In genomic region chr19:51128227-51128626, GRCh38 we compare ENCODE assay signal across 16 cellular contexts. TPM values are rescaled to one million over a fixed set of nuclear protein-coding genes. Genes with fewer than 3 reads are reported as not detected.
A peak's percentile ranks its signal among the peaks of the same experiment; 100 is the strongest.
DNase-seq lines count a peak whose midpoint lies in the region; ATAC-seq and TF ChIP-seq lines count a peak whose summit lies in the region.
"Had no signal": no experiment of that assay in that cellular context is flagged by ENCODE, and none has a peak within 500 bp of the region (broad histone marks: within the 10 kb centered on the region; RNA-seq: fewer than 3 reads in every experiment).

No MANE protein-coding gene starts in this region.

- H2BK15ac ChIP-seq in mesenchymal stem cell (ENCODE audit: low read depth, poor library complexity, severe bottlenecking) (no peak overlapping the region), H9 (ENCODE audit: low read depth, low read length) (no peak overlapping the region)

- CTCF ChIA-PET in T-cell (lab: Charles Lee) = no interaction called here
- CTCF ChIA-PET in activated CD8-positive, alpha-beta memory T cell treated with anti-CD3 and anti-CD28 coated beads, Interleukin-2, amount 10 ng/mL, durations not matched to agents 7 days and 5 days (lab: Charles Lee) = no interaction called here

- H3K4me2 ChIP-seq in mesenchymal stem cell (ENCODE audit: low read length, poor library complexity, severe bottlenecking) = no peak overlapping the region
- H3K4me2 ChIP-seq in H9 (ENCODE audit: insufficient read depth, insufficient read length, low read length) = no peak overlapping the region

- H3K9me3 ChIP-seq in mesenchymal stem cell (ENCODE audit: control insufficient read depth, low read length) (no peaks in the 10 kb centered on the region), suprapubic skin (no peaks in the 10 kb centered on the region), H9 (ENCODE audit: control insufficient read depth, low read depth, low read length) (no peaks in the 10 kb centered on the region)

- peak overlapping the region in 1 of 2 experiments; percentile 68 for H2BK12ac ChIP-seq in mesenchymal stem cell (ENCODE audit: low read length in 2 of 2)
- no peak overlapping the region for H2BK12ac ChIP-seq in H9 (ENCODE audit: insufficient read length, low read depth, low read length)

- no peak overlapping the region for H4K5ac ChIP-seq in H9 (ENCODE audit: insufficient read length, low read depth, low read length)

- no peak overlapping the region for H3K14ac ChIP-seq in mesenchymal stem cell (ENCODE audit: low read length in 2 of 2)
- H3K14ac ChIP-seq in H9 (ENCODE audit: insufficient read depth, low read length) = no peak overlapping the region

- no peak overlapping the region for H3T11ph ChIP-seq in H9 (ENCODE audit: low read length)

- no peaks in the 10 kb centered on the region for H3K27me3 Mint-ChIP-seq in activated naive CD4-positive, alpha-beta T cell treated with anti-CD3 and anti-CD28 coated beads, Interleukin-2, amount 50 U/mL, for 24 hours
- H3K27me3 Mint-ChIP-seq in T-cell (peaks cover 0 to 1% of the 10 kb centered on the region in 2 donors), H9 (ENCODE audit: low read depth) (peaks cover 36% of the 10 kb centered on the region)
- peaks cover 37% of the 10 kb centered on the region for H3K27me3 Mint-ChIP-seq in activated CD8-positive, alpha-beta memory T cell treated with anti-CD3 and anti-CD28 coated beads, Interleukin-2, amount 10 ng/mL, durations not matched to agents 7 days and 5 days

- WGBS in mesenchymal stem cell = 85% methylated on average over 7 of the region's 7 CpGs
- 91% methylated on average over 7 of the region's 7 CpGs for WGBS in suprapubic skin
- no CpG with 5 or more reads among the region's 7 CpGs for WGBS in H9 (ENCODE audit: extremely low coverage, insufficient read length, low lambda C conversion rate)

- TF ChIP-seq CTCF in suprapubic skin (IDR thresholded peaks at IDR 0.05) (no peak), H9 (conservative IDR thresholded peaks at IDR 0.05) (no peak)

- H2BK120ac ChIP-seq in mesenchymal stem cell (ENCODE audit: low read depth, low read length) (no peak overlapping the region), H9 (ENCODE audit: low read depth, low read length, poor library complexity, severe bottlenecking) (no peak overlapping the region)

- H4K8ac ChIP-seq in mesenchymal stem cell (ENCODE audit: low read length) (no peak overlapping the region), H9 (replicated peaks; ENCODE audit: insufficient read length, low read depth, low read length) (no peak overlapping the region)

- POLR2A ChIA-PET in T-cell (lab: Charles Lee) = no interaction called here

- H3K4me3 ChIP-seq in mesenchymal stem cell (ENCODE audit: insufficient read depth in 1 of 2, low read depth in 1 of 2, low read length in 2 of 2) = no peak overlapping the region
- no peak overlapping the region for H3K4me3 ChIP-seq in suprapubic skin

- ATAC-seq in T-cell (replicated peaks in 1 of 4) (no peak), HG02852 (IDR thresholded peaks at IDR 0.05; ENCODE audit: unreplicated experiment) (no peak)
- ATAC-seq in activated CD8-positive, alpha-beta memory T cell treated with anti-CD3 and anti-CD28 coated beads, Interleukin-2, amount 10 ng/mL, durations not matched to agents 7 days and 5 days = no peak
- ATAC-seq: WTC11 had no signal

- H3K36me3 ChIP-seq in mesenchymal stem cell (ENCODE audit: control insufficient read depth in 1 of 2, insufficient read depth in 2 of 2, low read depth in 1 of 2, low read length in 2 of 2) (no peaks in the 10 kb centered on the region), suprapubic skin (no peaks in the 10 kb centered on the region)

- H3K9ac ChIP-seq in mesenchymal stem cell (ENCODE audit: low read length) (no peak overlapping the region), H9 (ENCODE audit: extremely low read depth, insufficient read length, low read length) (no peak overlapping the region)

- no peak overlapping the region for H3K27ac Mint-ChIP-seq in activated naive CD4-positive, alpha-beta T cell treated with anti-CD3 and anti-CD28 coated beads, Interleukin-2, amount 50 U/mL, for 24 hours
- H3K27ac Mint-ChIP-seq in T-cell (peak overlapping the region; percentile 92 to 97), H9 (no peak overlapping the region)
- no peak overlapping the region for H3K27ac Mint-ChIP-seq in activated CD8-positive, alpha-beta memory T cell treated with anti-CD3 and anti-CD28 coated beads, Interleukin-2, amount 10 ng/mL, durations not matched to agents 7 days and 5 days
- H3K27ac Mint-ChIP-seq: stimulated activated naive B cell treated with anti-CD40 and anti-IgM and Interleukin-4, amounts not matched to agents 10 μg/mL and 1 μg/mL and 100 μg/mL, for 72 hours; WTC11 had no signal

- TF ChIP-seq POLR2A in suprapubic skin (IDR thresholded peaks at IDR 0.05) = no peak

- H3K56ac ChIP-seq in H9 (ENCODE audit: insufficient read length, low read depth, low read length) = no peak overlapping the region

- H3K79me1 ChIP-seq in mesenchymal stem cell (replicated peaks; ENCODE audit: low read length, poor library complexity, severe bottlenecking) (no peaks in the 10 kb centered on the region), H9 (ENCODE audit: insufficient read depth, low read depth, low read length, poor library complexity, severe bottlenecking) (no peaks in the 10 kb centered on the region)

- peak overlapping the region; percentile 59 for H4K91ac ChIP-seq in mesenchymal stem cell (ENCODE audit: low read length)
- H4K91ac ChIP-seq in H9 (ENCODE audit: insufficient read length, low read depth, low read length) = no peak overlapping the region

- no peaks in the 10 kb centered on the region for H3K79me2 ChIP-seq in H9 (ENCODE audit: insufficient read depth, low read length)

- H3K23ac ChIP-seq in mesenchymal stem cell (ENCODE audit: low read length in 2 of 2) (no peak overlapping the region), H9 (ENCODE audit: insufficient read length, low read depth, low read length) (no peak overlapping the region)

- DNase-seq in activated naive CD4-positive, alpha-beta T cell treated with anti-CD3 and anti-CD28 coated beads, Interleukin-2, amount 50 U/mL, for 16 hours = no peak
- DNase-seq in T-cell = no peak
- DNase-seq in mesenchymal stem cell = no peak
- DNase-seq in suprapubic skin (ENCODE audit: low spot score in 2 of 2) = peak; percentile 41 to 58
- DNase-seq in activated CD8-positive, alpha-beta memory T cell treated with anti-CD3 and anti-CD28 coated beads, Interleukin-2, amount 10 ng/mL, durations not matched to agents 7 days and 5 days = no peak
- DNase-seq in H9 = no peak
- DNase-seq: mesendoderm; NCI-H2081; NCI-H526 treated with DMSO at 0.1 percent for 48 hours; small intestine; stimulated activated naive B cell treated with anti-CD40 and anti-IgM and Interleukin-4, amounts not matched to agents 10 μg/mL and 1 μg/mL and 100 μg/mL, for 72 hours had no signal

- H2BK20ac ChIP-seq in H9 (ENCODE audit: low read depth, low read length, poor library complexity, severe bottlenecking) = no peak overlapping the region

- no peaks in the 10 kb centered on the region for H3K9me3 Mint-ChIP-seq in activated naive CD4-positive, alpha-beta T cell treated with anti-CD3 and anti-CD28 coated beads, Interleukin-2, amount 50 U/mL, for 24 hours
- H3K9me3 Mint-ChIP-seq in T-cell (no peaks in the 10 kb centered on the region), H9 (no peaks in the 10 kb centered on the region)
- no peaks in the 10 kb centered on the region for H3K9me3 Mint-ChIP-seq in activated CD8-positive, alpha-beta memory T cell treated with anti-CD3 and anti-CD28 coated beads, Interleukin-2, amount 10 ng/mL, durations not matched to agents 7 days and 5 days (ENCODE audit: low read depth)
- H3K9me3 Mint-ChIP-seq: WTC11 had no signal

- no peaks in the 10 kb centered on the region for H4K20me1 ChIP-seq in H9 (ENCODE audit: control insufficient read depth, insufficient read depth, insufficient read length)

- peak overlapping the region in 1 of 2 experiments; percentile 26 for H3K18ac ChIP-seq in mesenchymal stem cell (ENCODE audit: low read depth in 1 of 2, low read length in 2 of 2)
- no peak overlapping the region for H3K18ac ChIP-seq in H9 (ENCODE audit: insufficient read length, low read depth, low read length)

- H2BK5ac ChIP-seq in mesenchymal stem cell (ENCODE audit: low read depth, low read length, poor library complexity, severe bottlenecking) (no peak overlapping the region), H9 (ENCODE audit: insufficient read length, low read length) (no peak overlapping the region)

- H3K27ac ChIP-seq in mesenchymal stem cell (ENCODE audit: low read length, poor library complexity, severe bottlenecking) (no peak overlapping the region), suprapubic skin (no peak overlapping the region), H9 (ENCODE audit: insufficient read length, low read depth, low read length) (no peak overlapping the region)

- H3K36me3 Mint-ChIP-seq in activated naive CD4-positive, alpha-beta T cell treated with anti-CD3 and anti-CD28 coated beads, Interleukin-2, amount 50 U/mL, for 24 hours = no peaks in the 10 kb centered on the region
- H3K36me3 Mint-ChIP-seq in T-cell (no peaks in the 10 kb centered on the region), H9 (ENCODE audit: insufficient read depth in 1 of 3, low read depth in 3 of 3) (no peaks in the 10 kb centered on the region)
- no peaks in the 10 kb centered on the region for H3K36me3 Mint-ChIP-seq in activated CD8-positive, alpha-beta memory T cell treated with anti-CD3 and anti-CD28 coated beads, Interleukin-2, amount 10 ng/mL, durations not matched to agents 7 days and 5 days
- H3K36me3 Mint-ChIP-seq: WTC11 had no signal

- peak overlapping the region; percentile 10 to 19 for H3K4ac ChIP-seq in mesenchymal stem cell (ENCODE audit: low read depth in 1 of 2, low read length in 2 of 2)
- H3K4ac ChIP-seq in H9 (ENCODE audit: low read depth, low read length) = no peak overlapping the region

- H3K4me1 Mint-ChIP-seq in activated naive CD4-positive, alpha-beta T cell treated with anti-CD3 and anti-CD28 coated beads, Interleukin-2, amount 50 U/mL, for 24 hours = peaks cover 93% of the 10 kb centered on the region
- peaks cover 82 to 85% (median 84%) of the 10 kb centered on the region in 3 donors for H3K4me1 Mint-ChIP-seq in T-cell
- peaks cover 61% of the 10 kb centered on the region for H3K4me1 Mint-ChIP-seq in activated CD8-positive, alpha-beta memory T cell treated with anti-CD3 and anti-CD28 coated beads, Interleukin-2, amount 10 ng/mL, durations not matched to agents 7 days and 5 days
- peaks cover 0 to 3% of the 10 kb centered on the region in 2 experiments; a peak in 1 of 4 replicates for H3K4me1 Mint-ChIP-seq in H9

- H2AFZ ChIP-seq in mesenchymal stem cell (ENCODE audit: low read depth, low read length) (no peak overlapping the region), H9 (ENCODE audit: low read length) (no peak overlapping the region)

- H3K4me3 Mint-ChIP-seq in activated naive CD4-positive, alpha-beta T cell treated with anti-CD3 and anti-CD28 coated beads, Interleukin-2, amount 50 U/mL, for 24 hours = peak overlapping the region; percentile 2
- H3K4me3 Mint-ChIP-seq in T-cell (peak overlapping the region in 2 of 3 donors; percentile 18 to 77), H9 (no peak overlapping the region)
- H3K4me3 Mint-ChIP-seq in activated CD8-positive, alpha-beta memory T cell treated with anti-CD3 and anti-CD28 coated beads, Interleukin-2, amount 10 ng/mL, durations not matched to agents 7 days and 5 days = no peak overlapping the region
- H3K4me3 Mint-ChIP-seq: stimulated activated naive B cell treated with anti-CD40 and anti-IgM and Interleukin-4, amounts not matched to agents 10 μg/mL and 1 μg/mL and 100 μg/mL, for 72 hours; WTC11 had no signal

- no peak for TF ChIP-seq EP300 in suprapubic skin (IDR thresholded peaks at IDR 0.05)

- no peaks in the 10 kb centered on the region for H3K23me2 ChIP-seq in H9 (ENCODE audit: insufficient read length, low read depth, low read length, poor library complexity, severe bottlenecking)

- H3K27me3 ChIP-seq in mesenchymal stem cell (ENCODE audit: control insufficient read depth in 1 of 2, insufficient read depth in 1 of 2, low read length in 2 of 2) (peaks cover 0 to 12% of the 10 kb centered on the region in 2 experiments), suprapubic skin (peaks cover 18% of the 10 kb centered on the region), H9 (ENCODE audit: insufficient read depth, low read length) (no peaks in the 10 kb centered on the region)

- H3K4me1 ChIP-seq in mesenchymal stem cell (ENCODE audit: control insufficient read depth, insufficient read depth, low read depth, low read length) (no peaks in the 10 kb centered on the region), suprapubic skin (peaks cover 7% of the 10 kb centered on the region), H9 (ENCODE audit: insufficient read depth, low read length) (no peaks in the 10 kb centered on the region)

- H2AK5ac ChIP-seq in mesenchymal stem cell (ENCODE audit: low read length, severe bottlenecking) (no peak overlapping the region), H9 (ENCODE audit: insufficient read length, low read length) (no peak overlapping the region)

RNA-seq across cellular contexts. Expression of gene SIGLEC9, which starts 3.5 kb away (rescaled TPM):
- total RNA-seq in T-cell = 1 to 10 TPM in 3 of 5 donors, under 1 TPM in 2; 0.73 to 2.6 (median 1.6) TPM
- polyA plus RNA-seq in mesenchymal stem cell (2013, experiment 1 of 2) = 0.21 TPM
- polyA plus RNA-seq in mesenchymal stem cell (2013, experiment 2 of 2) = 0.25 TPM
- 1 to 10 TPM in 1 of 4 donors, under 1 TPM in 2, not detected in 1; 0.68 to 1.3 (median 0.83) TPM for total RNA-seq in suprapubic skin
- under 1 TPM in 1 of 2 experiments, not detected in 1; 0.26 TPM for total RNA-seq in activated CD8-positive, alpha-beta memory T cell treated with anti-CD3 and anti-CD28 coated beads, Interleukin-2, amount 10 ng/mL, durations not matched to agents 7 days and 5 days
- not detected in 2 replicates for total RNA-seq in H9 (2021)
- total RNA-seq: H1, WTC11 had no signal
- polyA plus RNA-seq: H1 had no signal

RNA-seq across cellular contexts. Expression of gene SIGLEC7, which starts 13.9 kb away (rescaled TPM):
- 1 to 10 TPM in 2 of 5 donors, under 1 TPM in 2, not detected in 1; 0.30 to 3.3 (median 1.0) TPM for total RNA-seq in T-cell
- 0.18 TPM for polyA plus RNA-seq in mesenchymal stem cell (2013, experiment 1 of 2)
- polyA plus RNA-seq in mesenchymal stem cell (2013, experiment 2 of 2) = 0.14 TPM
- total RNA-seq in suprapubic skin = not detected
- not detected for total RNA-seq in activated CD8-positive, alpha-beta memory T cell treated with anti-CD3 and anti-CD28 coated beads, Interleukin-2, amount 10 ng/mL, durations not matched to agents 7 days and 5 days
- not detected in 2 replicates for total RNA-seq in H9 (2021)
- total RNA-seq: H1, WTC11 had no signal
- polyA plus RNA-seq: H1 had no signal

RNA-seq across cellular contexts. Expression of gene CTU1, which starts 20.0 kb away (rescaled TPM):
- total RNA-seq in T-cell = 10 to 100 TPM in 3 of 5 donors, 1 to 10 TPM in 2; 3.2 to 18.1 (median 15.9) TPM
- polyA plus RNA-seq in mesenchymal stem cell (2013, experiment 1 of 2) = 2.5 TPM
- polyA plus RNA-seq in mesenchymal stem cell (2013, experiment 2 of 2) = 2.7 TPM
- 10 to 100 TPM in 3 of 4 donors, 1 to 10 TPM in 1; 7.7 to 14.6 (median 12.9) TPM for total RNA-seq in suprapubic skin
- 10 to 100 TPM in 1 of 2 experiments, 1 to 10 TPM in 1; 9.5 to 10.9 TPM for total RNA-seq in activated CD8-positive, alpha-beta memory T cell treated with anti-CD3 and anti-CD28 coated beads, Interleukin-2, amount 10 ng/mL, durations not matched to agents 7 days and 5 days
- total RNA-seq in H9 (2021) = 8.0 and 8.8 TPM in 2 replicates

RNA-seq across cellular contexts. Expression of gene KLK14, which starts 45.5 kb away (rescaled TPM):
- total RNA-seq in T-cell (under 1 TPM; 0.42 to 0.78 (median 0.70) TPM), suprapubic skin (10 to 100 TPM in 1 of 4 donors, 1 to 10 TPM in 3; 3.8 to 22.8 (median 5.2) TPM), H9 (2021) (0.26 and 0.46 TPM in 2 replicates)
- not detected for polyA plus RNA-seq in mesenchymal stem cell (2013, experiment 1 of 2)
- polyA plus RNA-seq in mesenchymal stem cell (2013, experiment 2 of 2) = not detected
- under 1 TPM; 0.61 to 0.89 TPM for total RNA-seq in activated CD8-positive, alpha-beta memory T cell treated with anti-CD3 and anti-CD28 coated beads, Interleukin-2, amount 10 ng/mL, durations not matched to agents 7 days and 5 days
- total RNA-seq: frontal cortex had no signal

Comparison
In these comparisons a context has a peak if more than half of its experiments do, and no peak if none do; other contexts are left out.
1. H3K27ac Mint-ChIP-seq: peak in T-cell (2 of 2); none in activated naive CD4-positive, alpha-beta T cell treated with anti-CD3 and anti-CD28 coated beads, Interleukin-2, amount 50 U/mL, for 24 hours (single experiment), activated CD8-positive, alpha-beta memory T cell treated with anti-CD3 and anti-CD28 coated beads, Interleukin-2, amount 10 ng/mL, durations not matched to agents 7 days and 5 days (single experiment) and H9 (0 of 3).
2. H3K4me3 Mint-ChIP-seq: peak in activated naive CD4-positive, alpha-beta T cell treated with anti-CD3 and anti-CD28 coated beads, Interleukin-2, amount 50 U/mL, for 24 hours (single experiment) and T-cell (2 of 3); none in activated CD8-positive, alpha-beta memory T cell treated with anti-CD3 and anti-CD28 coated beads, Interleukin-2, amount 10 ng/mL, durations not matched to agents 7 days and 5 days (single experiment) and H9 (0 of 2).
3. DNase-seq: peak in suprapubic skin (2 of 2); none in activated naive CD4-positive, alpha-beta T cell treated with anti-CD3 and anti-CD28 coated beads, Interleukin-2, amount 50 U/mL, for 16 hours (single experiment), T-cell (0 of 34), mesenchymal stem cell (single experiment), activated CD8-positive, alpha-beta memory T cell treated with anti-CD3 and anti-CD28 coated beads, Interleukin-2, amount 10 ng/mL, durations not matched to agents 7 days and 5 days (single experiment) and H9 (single experiment).